12 cellular contexts compared by ENCODE assay signal in the genomic region with DNA sequence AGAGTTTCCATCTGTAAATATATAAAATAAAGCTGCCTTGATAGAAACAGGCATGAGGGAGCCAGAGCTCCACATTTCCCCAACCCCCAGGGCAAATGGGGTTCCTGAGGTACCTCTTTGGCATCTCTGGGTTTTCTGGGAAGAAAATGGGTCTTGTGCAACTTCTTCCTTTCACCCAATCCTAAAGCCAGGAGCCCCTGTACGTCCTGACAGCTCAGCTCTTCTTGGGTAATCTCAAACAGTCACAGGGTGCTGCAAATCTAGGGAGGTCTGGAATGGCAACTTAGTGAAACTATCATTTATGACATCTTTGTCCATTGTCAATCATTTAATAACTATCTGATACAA. TPM values are rescaled to one million over a fixed set of nuclear protein-coding genes. Genes with fewer than 3 reads are reported as not detected.
DNase-seq lines count a peak whose midpoint lies in the region; ATAC-seq and TF ChIP-seq lines count a peak whose summit lies in the region.
"Had no signal": no experiment of that assay in that cellular context is flagged by ENCODE, and none has a peak within 500 bp of the region (broad histone marks: within the 10 kb centered on the region; RNA-seq: fewer than 3 reads in every experiment).

No MANE protein-coding gene starts in this region.

- H3K27me3 ChIP-seq in aorta (ENCODE audit: control insufficient read depth in 1 of 2, insufficient read depth in 2 of 2, low read length in 1 of 2): no peaks in the 10 kb centered on the region

- TF ChIP-seq CTCF in natural killer cell (IDR thresholded peaks at IDR 0.05): no peak
- no peak for TF ChIP-seq CTCF in VCaP (conservative IDR thresholded peaks at IDR 0.05)

- peak overlapping the region; percentile 80 for H3K4me3 Mint-ChIP-seq in natural killer cell
- H3K4me3 Mint-ChIP-seq in natural killer cell treated with Interleukin-12 subunit alpha and Interleukin-12 subunit beta and Interleukin-15 and Interleukin-18, amount 100 ng/mL, for 72 hours: no peak overlapping the region
- H3K4me3 Mint-ChIP-seq: stimulated activated memory B cell treated with anti-CD40 and anti-IgM and Interleukin-4, amounts not matched to agents 10 μg/mL and 1 μg/mL and 100 μg/mL, for 72 hours had no signal

- H3K27ac Mint-ChIP-seq in natural killer cell: no peak overlapping the region
- no peak overlapping the region for H3K27ac Mint-ChIP-seq in natural killer cell treated with Interleukin-12 subunit alpha and Interleukin-12 subunit beta and Interleukin-15 and Interleukin-18, amount 100 ng/mL, for 72 hours
- H3K27ac Mint-ChIP-seq: stimulated activated memory B cell treated with anti-CD40 and anti-IgM and Interleukin-4, amounts not matched to agents 10 μg/mL and 1 μg/mL and 100 μg/mL, for 72 hours had no signal

- H3K36me3 ChIP-seq in aorta (ENCODE audit: control insufficient read depth in 1 of 2, insufficient read depth in 2 of 2, low read length in 1 of 2): no peaks in the 10 kb centered on the region

- intact Hi-C loops in natural killer cell (cut with micrococcal nuclease): loop anchor here (2.0 kb wide), 3 partner anchors 14 to 156 kb away; no protein-coding TSS in a partner anchor
- intact Hi-C loops in left ventricle myocardium superior (cut with micrococcal nuclease): no loop called here
- intact Hi-C loops in aorta (cut with DNase I): loop anchor here (5.0 to 10.0 kb wide), 3 partner anchors 107 to 464 kb away; no protein-coding TSS in a partner anchor

- DNase-seq in natural killer cell (no peak), left ventricle myocardium superior (no peak), aorta (no peak), RPMI8226 (no peak)
- DNase-seq in natural killer cell treated with Interleukin-12 subunit alpha and Interleukin-12 subunit beta and Interleukin-15 and Interleukin-18, amount 100 ng/mL, for 72 hours (ENCODE audit: low spot score): no peak
- DNase-seq: CD8-positive, alpha-beta memory T cell; left colon; NCI-H446 had no signal

- no peaks in the 10 kb centered on the region for H3K4me1 ChIP-seq in aorta (ENCODE audit: control insufficient read depth in 1 of 2, insufficient read depth in 2 of 2, low read length in 2 of 2)

- no peaks in the 10 kb centered on the region for H3K9me3 Mint-ChIP-seq in natural killer cell
- H3K9me3 Mint-ChIP-seq in natural killer cell treated with Interleukin-12 subunit alpha and Interleukin-12 subunit beta and Interleukin-15 and Interleukin-18, amount 100 ng/mL, for 72 hours: no peaks in the 10 kb centered on the region
- H3K9me3 Mint-ChIP-seq: CD8-positive, alpha-beta memory T cell; stimulated activated memory B cell treated with anti-CD40 and anti-IgM and Interleukin-4, amounts not matched to agents 10 μg/mL and 1 μg/mL and 100 μg/mL, for 72 hours had no signal

- no peak overlapping the region for H3K4me3 ChIP-seq in aorta (ENCODE audit: low read length in 2 of 2)

- 57 to 71% methylated on average over 1 of the region's 1 CpG for WGBS in aorta, 2 donors

- ATAC-seq in natural killer cell (no peak), left ventricle myocardium superior (peak; percentile 60), aorta (ENCODE audit: low FRiP score) (peak; percentile 22), HG02623 (IDR thresholded peaks at IDR 0.05; ENCODE audit: unreplicated experiment) (no peak), HG02763 (IDR thresholded peaks at IDR 0.05; ENCODE audit: unreplicated experiment) (no peak)
- no peak for ATAC-seq in natural killer cell treated with Interleukin-12 subunit alpha and Interleukin-12 subunit beta and Interleukin-15 and Interleukin-18, amount 100 ng/mL, for 72 hours
- ATAC-seq: left colon; stimulated activated memory B cell treated with anti-CD40 and anti-IgM and Interleukin-4, amounts not matched to agents 10 μg/mL and 1 μg/mL and 100 μg/mL, for 72 hours had no signal

- no peaks in the 10 kb centered on the region for H3K27me3 Mint-ChIP-seq in natural killer cell (ENCODE audit: low read depth in 2 of 2)
- H3K27me3 Mint-ChIP-seq in natural killer cell treated with Interleukin-12 subunit alpha and Interleukin-12 subunit beta and Interleukin-15 and Interleukin-18, amount 100 ng/mL, for 72 hours: no peaks in the 10 kb centered on the region
- H3K27me3 Mint-ChIP-seq: CD8-positive, alpha-beta memory T cell had no signal

- no peaks in the 10 kb centered on the region for H3K9me3 ChIP-seq in aorta (ENCODE audit: control insufficient read depth, low read length)

- peaks cover 35 to 39% of the 10 kb centered on the region in 2 donors for H3K4me1 Mint-ChIP-seq in natural killer cell
- H3K4me1 Mint-ChIP-seq in natural killer cell treated with Interleukin-12 subunit alpha and Interleukin-12 subunit beta and Interleukin-15 and Interleukin-18, amount 100 ng/mL, for 72 hours (ENCODE audit: low read depth in 2 of 2): peaks cover 15 to 34% of the 10 kb centered on the region in 2 donors
- H3K4me1 Mint-ChIP-seq: stimulated activated memory B cell treated with anti-CD40 and anti-IgM and Interleukin-4, amounts not matched to agents 10 μg/mL and 1 μg/mL and 100 μg/mL, for 72 hours had no signal

- H3K27ac ChIP-seq in VCaP (peak overlapping the region; percentile 61), aorta (ENCODE audit: low read depth in 1 of 2, low read length in 2 of 2) (no peak overlapping the region)

- no peaks in the 10 kb centered on the region for H3K36me3 Mint-ChIP-seq in natural killer cell
- H3K36me3 Mint-ChIP-seq in natural killer cell treated with Interleukin-12 subunit alpha and Interleukin-12 subunit beta and Interleukin-15 and Interleukin-18, amount 100 ng/mL, for 72 hours: peaks cover 11% of the 10 kb centered on the region
- H3K36me3 Mint-ChIP-seq: stimulated activated memory B cell treated with anti-CD40 and anti-IgM and Interleukin-4, amounts not matched to agents 10 μg/mL and 1 μg/mL and 100 μg/mL, for 72 hours had no signal

RNA-seq across cellular contexts. Expression of a gene that starts 36.6 kb away (rescaled TPM):
- 10 to 100 TPM; 49.1 to 91.6 (median 86.2) TPM for total RNA-seq in natural killer cell
- 100 to 1,000 TPM; 145 to 252 TPM for total RNA-seq in natural killer cell treated with Interleukin-12 subunit alpha and Interleukin-12 subunit beta and Interleukin-15 and Interleukin-18, amount 100 ng/mL, for 72 hours
- 38.3 TPM for total RNA-seq in left ventricle myocardium superior
- 10 to 100 TPM; 69.1 to 70.7 TPM for total RNA-seq in aorta
- polyA plus RNA-seq in aorta: 10 to 100 TPM; 30.1 to 42.4 TPM

Comparison
In these comparisons a context has a peak if more than half of its experiments do, and no peak if none do; other contexts are left out.
1. ATAC-seq: peak in left ventricle myocardium superior (single experiment) and aorta (single experiment); none in natural killer cell (0 of 3), natural killer cell treated with Interleukin-12 subunit alpha and Interleukin-12 subunit beta and Interleukin-15 and Interleukin-18, amount 100 ng/mL, for 72 hours (0 of 2), HG02623 (single experiment) and HG02763 (single experiment).